8 cellular contexts compared by ENCODE assay signal in the genomic region with DNA sequence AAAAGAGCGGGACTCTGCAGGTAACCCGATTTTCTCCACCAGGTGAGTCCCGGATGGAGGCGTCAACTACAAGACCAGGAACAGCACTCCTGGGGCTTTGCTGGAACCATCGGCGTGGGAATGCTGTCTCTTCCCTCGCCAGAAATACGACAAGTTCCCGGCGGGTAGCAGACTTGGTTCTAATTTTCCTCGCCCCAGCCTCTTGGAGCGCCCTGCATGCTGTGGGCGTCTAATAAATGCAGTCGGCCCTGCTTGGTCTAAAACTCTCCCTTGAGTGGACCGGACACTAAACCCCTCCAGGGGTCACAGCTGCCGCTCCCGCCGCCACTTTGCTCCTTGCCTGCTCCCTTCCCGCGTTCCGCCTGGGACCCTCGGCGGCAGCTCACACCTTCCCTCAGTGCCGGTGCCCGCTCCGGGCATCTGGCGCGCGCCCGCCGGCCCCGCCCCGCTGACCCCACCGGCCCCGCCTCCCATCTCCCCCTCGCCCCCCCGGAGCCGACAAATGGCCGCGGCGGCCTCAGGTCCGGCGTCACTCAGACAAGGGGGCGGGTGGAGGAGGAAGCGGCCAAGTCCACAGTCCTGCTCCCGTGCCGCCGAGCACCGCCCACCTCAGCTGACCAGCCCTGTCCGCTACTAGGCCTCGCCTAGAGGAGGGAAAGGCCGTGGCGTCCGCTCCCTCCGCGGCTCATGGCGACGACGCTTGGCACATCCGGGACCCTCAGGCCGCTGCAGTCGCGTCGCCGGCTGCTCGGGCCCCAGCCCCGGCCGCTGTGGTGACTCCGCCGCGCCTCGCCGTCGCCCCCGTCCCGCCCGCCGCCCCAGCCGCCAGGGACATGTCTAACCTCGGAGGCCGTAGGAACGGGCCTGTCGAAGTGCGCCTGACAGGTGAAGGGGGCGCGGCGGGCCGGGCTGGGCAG.
DNase-seq lines count a peak whose midpoint lies in the region; ATAC-seq, FAIRE-seq and TF ChIP-seq lines count a peak whose summit lies in the region.

No MANE protein-coding gene starts in this region.

- no peak for FAIRE-seq in small intestine (lab: Jason Lieb, UNC)

- H3K4me3 ChIP-seq in GM06990 (replicated peaks; ENCODE audit: low read depth, low read length) (peak overlapping the region; percentile 53), small intestine (ENCODE audit: low read depth in 1 of 2, low read length in 2 of 2) (peak overlapping the region; percentile 64 to 79)

- H3K27me3 ChIP-seq in GM06990 (replicated peaks; ENCODE audit: control insufficient read depth, insufficient read depth, low read length): no peaks in the 10 kb centered on the region
- no peaks in the 10 kb centered on the region for H3K27me3 ChIP-seq in small intestine (ENCODE audit: control insufficient read depth in 2 of 2, insufficient read depth in 2 of 2, low read length in 2 of 2)

- H3K9me3 ChIP-seq in small intestine (ENCODE audit: control insufficient read depth, low read depth): no peaks in the 10 kb centered on the region

- ATAC-seq in HG03045 (IDR thresholded peaks at IDR 0.05; ENCODE audit: unreplicated experiment): peak; percentile 61
- ATAC-seq in activated CD4-positive, CD25-positive, alpha-beta regulatory T cell treated with anti-CD3 and anti-CD28 coated beads, Interleukin-2, amount 50 U/mL, for 24 hours: peak; percentile 78 to 86

- WGBS in small intestine, 3 donors: 4 to 10% (median 5%) methylated on average over 58 to 88 of the region's 88 CpGs

- TF ChIP-seq CTCF in GM06990 (IDR thresholded peaks at IDR 0.05; ENCODE audit: insufficient read depth, low read length, poor library complexity, severe bottlenecking): no peak

- H3K4me1 ChIP-seq in small intestine (ENCODE audit: control insufficient read depth in 2 of 2, insufficient read depth in 1 of 2, low read depth in 1 of 2, low read length in 1 of 2): no peaks in the 10 kb centered on the region

- DNase-seq in GM06990 (ENCODE audit: extremely low read depth, insufficient read length) (peak; percentile 79), NCI-H2171 treated with DMSO at 0.1 percent for 48 hours (lab: John Stamatoyannopoulos, UW) (peak; percentile 67), cerebellar cortex (ENCODE audit: low spot score) (peak; percentile 94), inferior parietal cortex (ENCODE audit: extremely low spot score) (peak; percentile 49), small intestine (peak; percentile 91), NCI-H1694 treated with DMSO at 0.1 percent for 48 hours (lab: John Stamatoyannopoulos, UW) (no peak)

- peak overlapping the region; percentile 85 to 87 for H3K27ac ChIP-seq in small intestine (ENCODE audit: low read depth in 1 of 2, low read length in 1 of 2)

- H3K36me3 ChIP-seq in GM06990 (ENCODE audit: control insufficient read depth, insufficient read depth, low read length) (no peaks in the 10 kb centered on the region), small intestine (ENCODE audit: control insufficient read depth in 2 of 2, insufficient read depth in 2 of 2, low read length in 2 of 2) (no peaks in the 10 kb centered on the region)
